Comparison of ENCODE assay signal across 16 cellular contexts in genomic region chr5:143986567-143987242, GRCh38.
A peak's percentile ranks its signal among the peaks of the same experiment; 100 is the strongest.
DNase-seq lines count a peak whose midpoint lies in the region; ATAC-seq and TF ChIP-seq lines count a peak whose summit lies in the region.
"Had no signal": no experiment of that assay in that cellular context is flagged by ENCODE, and none has a peak within 500 bp of the region (broad histone marks: within the 10 kb centered on the region; RNA-seq: fewer than 3 reads in every experiment).

No MANE protein-coding gene starts in this region.

- POLR2A ChIA-PET in RWPE1 (lab: Yijun Ruan, JAX; ENCODE audit: low non-redundant PET): no interaction called here

- H2AK5ac ChIP-seq in neuronal stem cell (ENCODE audit: low read depth, low read length): no peak overlapping the region

- H3K4me2 ChIP-seq in neuronal stem cell (ENCODE audit: insufficient read depth, low read length, poor library complexity, severe bottlenecking): no peak overlapping the region

- WGBS in neuronal stem cell (ENCODE audit: extremely low coverage in 2 of 2, insufficient read length in 2 of 2, insufficient replicate concordance in 1 of 2), 2 donors: no CpG with 5 or more reads among the region's 6 CpGs

- CTCF ChIA-PET in RWPE1 (lab: Yijun Ruan, JAX): interaction anchor here (0.6 to 0.7 kb wide), 2 partner anchors 97 to 201 kb away, joined by 5 read pairs; no protein-coding TSS in a partner anchor

- H3K9ac ChIP-seq in neuronal stem cell (ENCODE audit: low read depth, low read length, poor library complexity): no peak overlapping the region

- peaks cover 6% of the 10 kb centered on the region for H3K4me1 Mint-ChIP-seq in type B pancreatic cell (ENCODE audit: unreplicated experiment)

- no peak overlapping the region for H3K18ac ChIP-seq in neuronal stem cell (ENCODE audit: low read length)

- H2BK12ac ChIP-seq in neuronal stem cell (ENCODE audit: low read length): no peak overlapping the region

- TF ChIP-seq CTCF in RWPE1 (conservative IDR thresholded peaks at IDR 0.05; ENCODE audit: low read depth): no peak
- no peak for TF ChIP-seq CTCF in fibroblast of mammary gland (conservative IDR thresholded peaks at IDR 0.05; ENCODE audit: control insufficient read depth, insufficient read depth, low read depth, low read length)
- TF ChIP-seq CTCF in BE2C (IDR thresholded peaks at IDR 0.05; ENCODE audit: low read depth, low read length): no peak
- no peak for TF ChIP-seq CTCF in type B pancreatic cell (conservative IDR thresholded peaks at IDR 0.05)

- H3K36me3 Mint-ChIP-seq in type B pancreatic cell: peaks cover 4% of the 10 kb centered on the region
- H3K36me3 Mint-ChIP-seq: CD4-positive, alpha-beta memory T cell; stimulated activated memory B cell treated with anti-CD40 and anti-IgM and Interleukin-4, amounts not matched to agents 10 μg/mL and 1 μg/mL and 100 μg/mL, for 72 hours had no signal

- H4K91ac ChIP-seq in neuronal stem cell (ENCODE audit: low read depth, low read length, poor library complexity): no peak overlapping the region

- peak overlapping the region; percentile 20 for H2AFZ ChIP-seq in neuronal stem cell (ENCODE audit: low read length)

- H2BK15ac ChIP-seq in neuronal stem cell (ENCODE audit: low read length): no peak overlapping the region

- no peak overlapping the region for H3K4me3 Mint-ChIP-seq in type B pancreatic cell
- H3K4me3 Mint-ChIP-seq: activated T-cell treated with anti-CD3 and anti-CD28 coated beads, Interleukin-2, amount 50 U/mL, for 72 hours; CD4-positive, alpha-beta memory T cell; stimulated activated memory B cell treated with anti-CD40 and anti-IgM and Interleukin-4, amounts not matched to agents 10 μg/mL and 1 μg/mL and 100 μg/mL, for 72 hours had no signal

- peaks cover 11% of the 10 kb centered on the region for H3K9me3 Mint-ChIP-seq in type B pancreatic cell
- H3K9me3 Mint-ChIP-seq: activated T-cell treated with anti-CD3 and anti-CD28 coated beads, Interleukin-2, amount 50 U/mL, for 72 hours had no signal

- H3K23ac ChIP-seq in neuronal stem cell (ENCODE audit: low read depth, low read length, poor library complexity): no peak overlapping the region

- H2BK5ac ChIP-seq in neuronal stem cell (ENCODE audit: low read length): no peak overlapping the region

- H4K8ac ChIP-seq in neuronal stem cell (ENCODE audit: low read depth, low read length): no peak overlapping the region

- H3K4ac ChIP-seq in neuronal stem cell (ENCODE audit: low read length): no peak overlapping the region

- H3K14ac ChIP-seq in neuronal stem cell (ENCODE audit: low read length): no peak overlapping the region

- no peak overlapping the region for H3K4me3 ChIP-seq in fibroblast of mammary gland (ENCODE audit: control insufficient read depth, low read depth, low read length)
- H3K4me3 ChIP-seq in neuronal stem cell (ENCODE audit: low read length in 2 of 2): no peak overlapping the region
- H3K4me3 ChIP-seq in BE2C (ENCODE audit: low read depth, low read length): no peak overlapping the region
- H3K4me3 ChIP-seq: esophagus squamous epithelium had no signal

- H3K27ac ChIP-seq in RWPE1 (peak overlapping the region; percentile 35; the same call in 1 of the 2 replicates), neuronal stem cell (replicated peaks; ENCODE audit: low read length) (no peak overlapping the region)
- H3K27ac ChIP-seq: esophagus squamous epithelium, WERI-Rb-1 had no signal

- H3K27ac Mint-ChIP-seq in type B pancreatic cell: no peak overlapping the region
- H3K27ac Mint-ChIP-seq: activated T-cell treated with anti-CD3 and anti-CD28 coated beads, Interleukin-2, amount 50 U/mL, for 72 hours; CD4-positive, alpha-beta memory T cell; stimulated activated memory B cell treated with anti-CD40 and anti-IgM and Interleukin-4, amounts not matched to agents 10 μg/mL and 1 μg/mL and 100 μg/mL, for 72 hours had no signal

- H3K9me3 ChIP-seq in neuronal stem cell (replicated peaks in 1 of 2; ENCODE audit: control insufficient read depth in 2 of 2, insufficient read depth in 1 of 2, low read depth in 1 of 2, low read length in 2 of 2): no peaks in the 10 kb centered on the region
- H3K9me3 ChIP-seq in BE2C: no peaks in the 10 kb centered on the region; the same call in 1 of the 2 replicates
- H3K9me3 ChIP-seq: esophagus squamous epithelium had no signal

- H3K27me3 ChIP-seq in neuronal stem cell (ENCODE audit: control insufficient read depth in 3 of 3, insufficient read depth in 3 of 3, low read depth in 1 of 3, low read length in 3 of 3) (no peaks in the 10 kb centered on the region), BE2C (no peaks in the 10 kb centered on the region)
- H3K27me3 ChIP-seq: esophagus squamous epithelium had no signal

- H2BK120ac ChIP-seq in neuronal stem cell (ENCODE audit: low read depth, low read length): no peak overlapping the region

- H3K36me3 ChIP-seq in neuronal stem cell (replicated peaks in 1 of 2; ENCODE audit: control insufficient read depth in 2 of 2, insufficient read depth in 2 of 2, low read length in 2 of 2) (no peaks in the 10 kb centered on the region), BE2C (no peaks in the 10 kb centered on the region)
- H3K36me3 ChIP-seq: esophagus squamous epithelium, WERI-Rb-1 had no signal

- no peak for ATAC-seq in HG03520 (IDR thresholded peaks at IDR 0.05; ENCODE audit: unreplicated experiment)
- ATAC-seq: activated T-cell treated with anti-CD3 and anti-CD28 coated beads, Interleukin-2, amount 50 U/mL, for 72 hours; stimulated activated memory B cell treated with anti-CD40 and anti-IgM and Interleukin-4, amounts not matched to agents 10 μg/mL and 1 μg/mL and 100 μg/mL, for 72 hours had no signal

- DNase-seq in ELR (ENCODE audit: low read depth) (peak; percentile 67), RWPE1 (ENCODE audit: low spot score) (no peak), fibroblast of mammary gland (ENCODE audit: low read depth) (peak; percentile 77), neuronal stem cell (ENCODE audit: low spot score) (no peak), GDM1 (lab: John Stamatoyannopoulos, UW) (no peak), BE2C (no peak), type B pancreatic cell (ENCODE audit: extremely low spot score, unreplicated experiment) (no peak)
- DNase-seq: activated T-cell treated with anti-CD3 and anti-CD28 coated beads, Interleukin-2, amount 50 U/mL, for 72 hours; caudate nucleus; CD4-positive, alpha-beta memory T cell; esophagus squamous epithelium; nucleus accumbens; stimulated activated CD4-positive, alpha-beta T cell treated with anti-CD3 and anti-CD28 coated beads, Interleukin-1b, Interleukin-23, amount 100 ng/mL, for 48 hours; WERI-Rb-1 had no signal

- H3K79me1 ChIP-seq in neuronal stem cell (ENCODE audit: low read depth, low read length): no peaks in the 10 kb centered on the region

- peaks cover 5% of the 10 kb centered on the region for H3K27me3 Mint-ChIP-seq in type B pancreatic cell

- peaks cover 8 to 9% of the 10 kb centered on the region in 2 donors for H3K4me1 ChIP-seq in neuronal stem cell (ENCODE audit: control insufficient read depth in 2 of 2, insufficient read depth in 1 of 2, low read depth in 1 of 2, low read length in 2 of 2)
- H3K4me1 ChIP-seq in BE2C: no peaks in the 10 kb centered on the region
- H3K4me1 ChIP-seq: esophagus squamous epithelium had no signal

Comparison
In these comparisons a context has a peak if more than half of its experiments do, and no peak if none do; other contexts are left out.
1. DNase-seq: peak in ELR (single experiment) and fibroblast of mammary gland (single experiment); none in RWPE1 (single experiment), neuronal stem cell (single experiment), GDM1 (single experiment), BE2C (single experiment) and type B pancreatic cell (single experiment).